In genomic region chr22:49964493-49965290, GRCh38 we compare ENCODE assay signal across 1 cellular context.
TF ChIP-seq lines count a peak whose summit lies in the region.

No MANE protein-coding gene starts in this region.

TF ChIP-seq in endothelial cell of umbilical vein, 7 proteins besides CTCF, POLR2A, EP300 and RAD21:
- no peak for TF ChIP-seq EZH2 (IDR thresholded peaks at IDR 0.05; ENCODE audit: borderline replicate concordance, low read depth, low read length, severe bottlenecking)
- TF ChIP-seq POLR2AphosphoS5 (IDR thresholded peaks at IDR 0.05; ENCODE audit: insufficient read depth, low read depth, low read length): peak; percentile 13
TF ChIP-seq in endothelial cell of umbilical vein: peak in this region for 1.
